22 cellular contexts compared by ENCODE assay signal in genomic region chr2:12175323-12175722, GRCh38.
"Had no signal": no experiment of that assay in that cellular context is flagged by ENCODE, and none has a peak within 500 bp of the region (broad histone marks: within the 10 kb centered on the region; RNA-seq: fewer than 3 reads in every experiment).

No MANE protein-coding gene starts in this region.

- H3K36me3 Mint-ChIP-seq: natural killer cell, neural progenitor cell had no signal

- H3K27ac Mint-ChIP-seq: effector memory CD8-positive, alpha-beta T cell had no signal

- H3K9me3 Mint-ChIP-seq: effector memory CD8-positive, alpha-beta T cell; natural killer cell; neural progenitor cell had no signal

- H3K4me3 ChIP-seq: esophagus muscularis mucosa, gastrocnemius medialis, heart right ventricle, mucosa of descending colon, neural progenitor cell, ovary, right atrium auricular region, sigmoid colon, skin epidermis, suprapubic skin, thyroid gland, upper lobe of left lung, uterus had no signal

- ATAC-seq: effector memory CD8-positive, alpha-beta T cell; gastrocnemius medialis; heart right ventricle; left lobe of liver; mucosa of descending colon; natural killer cell; stimulated activated naive CD8-positive, alpha-beta T cell treated with anti-CD3 and anti-CD28 coated beads, Interleukin-15, Interleukin-2, amounts not matched to agents 100 U/mL and 50 U/mL, for 24 hours had no signal

- H3K36me3 ChIP-seq: esophagus muscularis mucosa, gastrocnemius medialis, heart right ventricle, neural progenitor cell, ovary, right atrium auricular region, sigmoid colon, suprapubic skin, thyroid gland, upper lobe of left lung, uterus had no signal

- H3K4me2 ChIP-seq: neural progenitor cell had no signal

- H3K4me3 Mint-ChIP-seq: effector memory CD8-positive, alpha-beta T cell; natural killer cell; neural progenitor cell had no signal

- DNase-seq: effector memory CD8-positive, alpha-beta T cell; gastrocnemius medialis; heart right ventricle; islet precursor cell; mammary epithelial cell; mucosa of descending colon; natural killer cell; nucleus accumbens; ovary; sigmoid colon; stimulated activated CD4-positive, alpha-beta T cell treated with anti-CD3 and anti-CD28 coated beads, Interleukin-2, amount 100 ng/mL, for 24 hours; stimulated activated naive CD8-positive, alpha-beta T cell treated with anti-CD3 and anti-CD28 coated beads, Interleukin-15, Interleukin-2, amounts not matched to agents 100 U/mL and 50 U/mL, for 24 hours; thyroid gland; upper lobe of left lung; uterus had no signal

- H3K27me3 Mint-ChIP-seq: effector memory CD8-positive, alpha-beta T cell had no signal

- H3K9me3 ChIP-seq: esophagus muscularis mucosa, gastrocnemius medialis, heart right ventricle, mucosa of descending colon, ovary, right atrium auricular region, sigmoid colon, suprapubic skin, thyroid gland, upper lobe of left lung, uterus had no signal

- H3K27ac ChIP-seq: epithelial cell of prostate, esophagus muscularis mucosa, gastrocnemius medialis, heart right ventricle, neural progenitor cell, ovary, right atrium auricular region, sigmoid colon, skin epidermis, suprapubic skin, thyroid gland, upper lobe of left lung, uterus had no signal

- H3K9ac ChIP-seq: neural progenitor cell had no signal

- H3K27me3 ChIP-seq: esophagus muscularis mucosa, gastrocnemius medialis, heart right ventricle, neural progenitor cell, ovary, right atrium auricular region, sigmoid colon, suprapubic skin, thyroid gland, upper lobe of left lung, uterus had no signal
